In genomic region chr10:30092151-30092790, GRCh38 we compare ENCODE assay signal across 16 cellular contexts. TPM values are rescaled to one million over a fixed set of nuclear protein-coding genes. Genes with fewer than 3 reads are reported as not detected.
A peak's percentile ranks its signal among the peaks of the same experiment; 100 is the strongest.
DNase-seq lines count a peak whose midpoint lies in the region; ATAC-seq, FAIRE-seq and TF ChIP-seq lines count a peak whose summit lies in the region.
"Had no signal": no experiment of that assay in that cellular context is flagged by ENCODE, and none has a peak within 500 bp of the region (broad histone marks: within the 10 kb centered on the region; RNA-seq: fewer than 3 reads in every experiment).

No MANE protein-coding gene starts in this region.

- ATAC-seq in IMR-90 (ENCODE audit: low read depth): peak; percentile 65
- ATAC-seq in GM21786 (IDR thresholded peaks at IDR 0.05; ENCODE audit: unreplicated experiment): no peak
- no peak for ATAC-seq in HG03135 (IDR thresholded peaks at IDR 0.05; ENCODE audit: unreplicated experiment)
- ATAC-seq: activated CD8-positive, alpha-beta T cell treated with anti-CD3 and anti-CD28 coated beads for 36 hours; CD8-positive, alpha-beta T cell had no signal

- H4K8ac ChIP-seq in IMR-90 (ENCODE audit: low read depth in 2 of 2, low read length in 2 of 2) (peak overlapping the region in 1 of 2 experiments; percentile 24; a peak in 1 of 4 replicates), mesenchymal stem cell (ENCODE audit: low read length) (peak overlapping the region; percentile 50)

- TF ChIP-seq CTCF in AG09309 (IDR thresholded peaks at IDR 0.05; ENCODE audit: control insufficient read depth, insufficient read depth, low read depth, low read length, missing control alignments) (peak; percentile 6), IMR-90 (conservative IDR thresholded peaks at IDR 0.05; ENCODE audit: low read depth, low read length) (no peak), D721Med (IDR thresholded peaks at IDR 0.05; ENCODE audit: insufficient read depth, missing control alignments) (no peak)

- H3K4me3 ChIP-seq in AG09309 (ENCODE audit: control insufficient read depth, low read depth, low read length): no peak overlapping the region
- peak overlapping the region; percentile 8; the same call in 1 of the 2 replicates for H3K4me3 ChIP-seq in IMR-90 (ENCODE audit: insufficient read depth, low read depth, low read length)
- no peak overlapping the region for H3K4me3 ChIP-seq in mesenchymal stem cell (ENCODE audit: insufficient read depth in 1 of 2, low read depth in 1 of 2, low read length in 2 of 2)
- H3K4me3 ChIP-seq: PC-9 had no signal

- H3K23ac ChIP-seq in IMR-90 (ENCODE audit: low read depth, low read length) (0 out of 2 replicates have a peak overlapping the region, but pooled peaks have one; percentile 35), mesenchymal stem cell (ENCODE audit: low read length in 2 of 2) (no peak overlapping the region)

- in situ Hi-C loops in IMR-90 (cut with MboI; ENCODE audit: low sequenced_read_pairs): no loop called here

- no peak overlapping the region for H3K27ac ChIP-seq in IMR-90 (ENCODE audit: insufficient read depth, low read length)
- H3K27ac ChIP-seq in mesenchymal stem cell (ENCODE audit: low read length, poor library complexity, severe bottlenecking): no peak overlapping the region
- H3K27ac ChIP-seq: PC-9 had no signal

- CTCF ChIA-PET in IMR-90 (lab: Yijun Ruan, JAX): interaction anchor here (0.8 kb wide), 1 partner anchor 17 kb away, joined by 4 read pairs; no protein-coding TSS in a partner anchor

- H4K91ac ChIP-seq in IMR-90 (ENCODE audit: insufficient read depth, low read depth, low read length): peak overlapping the region; percentile 20; the same call in 1 of the 2 replicates
- no peak overlapping the region for H4K91ac ChIP-seq in mesenchymal stem cell (ENCODE audit: low read length)

- no peaks in the 10 kb centered on the region for H3K4me1 ChIP-seq in IMR-90 (ENCODE audit: control insufficient read depth, insufficient read depth, low read length)
- peaks cover 5% of the 10 kb centered on the region for H3K4me1 ChIP-seq in mesenchymal stem cell (ENCODE audit: control insufficient read depth, insufficient read depth, low read depth, low read length)

- 0 out of 2 replicates have a peak overlapping the region, but pooled peaks have one; percentile 15 for H2AK5ac ChIP-seq in IMR-90 (ENCODE audit: low read depth, low read length)
- no peak overlapping the region for H2AK5ac ChIP-seq in mesenchymal stem cell (ENCODE audit: low read length, severe bottlenecking)

- intact Hi-C loops in IMR-90 (cut with micrococcal nuclease): no loop called here

- no peak for TF ChIP-seq RAD21 in IMR-90 (IDR thresholded peaks at IDR 0.05; ENCODE audit: low read length)

- no peaks in the 10 kb centered on the region for H4K20me1 ChIP-seq in IMR-90 (ENCODE audit: insufficient read depth, low read length)

- no peak overlapping the region for H2AK9ac ChIP-seq in IMR-90 (replicated peaks; ENCODE audit: low read depth, low read length, poor library complexity)

- 37% methylated on average over 5 of the region's 14 CpGs; no CpG with 5 or more reads in 1 of the 2 experiments for WGBS in IMR-90 (ENCODE audit: extremely low coverage in 2 of 2, insufficient read length in 1 of 2), 2 experiments
- WGBS in mesenchymal stem cell: 71% methylated on average over 13 of the region's 14 CpGs

- no peak overlapping the region for H4K5ac ChIP-seq in IMR-90 (ENCODE audit: low read depth, low read length)

- no peak for DNase-seq in AG09309 (ENCODE audit: low read depth)
- DNase-seq in IMR-90: peak; percentile 77
- DNase-seq in astrocyte of the hippocampus (ENCODE audit: low read depth, low spot score): peak; percentile 42
- DNase-seq in mesenchymal stem cell: peak; percentile 40
- no peak for DNase-seq in activated effector memory CD4-positive, alpha-beta T cell treated with anti-CD3 and anti-CD28 coated beads, Interleukin-2, amount 50 U/mL, for 16 hours
- no peak for DNase-seq in D721Med (ENCODE audit: insufficient read length, low spot score)
- DNase-seq: activated CD8-positive, alpha-beta T cell treated with anti-CD3 and anti-CD28 coated beads for 36 hours; activated gamma-delta T cell treated with Interleukin-2 at 50 U/mL for 16 hours; CD8-positive, alpha-beta T cell; erythroblast; midbrain; PC-9; stimulated activated CD4-positive, alpha-beta T cell treated with anti-CD3 and anti-CD28 coated beads, Interleukin-4, amount 100 ng/mL, for 1 hour; stimulated activated naive CD4-positive, alpha-beta T cell had no signal

- H3K4me2 ChIP-seq in IMR-90 (ENCODE audit: low read depth, low read length): peak overlapping the region; percentile 52; the same call in 1 of the 2 replicates
- H3K4me2 ChIP-seq in mesenchymal stem cell (ENCODE audit: low read length, poor library complexity, severe bottlenecking): peak overlapping the region; percentile 4
- H3K4me2 ChIP-seq: PC-9 had no signal

- no peaks in the 10 kb centered on the region for H3K79me1 ChIP-seq in IMR-90 (ENCODE audit: low read depth in 1 of 2, low read length in 2 of 2)
- no peaks in the 10 kb centered on the region for H3K79me1 ChIP-seq in mesenchymal stem cell (replicated peaks; ENCODE audit: low read length, poor library complexity, severe bottlenecking)

- H3K27me3 ChIP-seq in IMR-90 (ENCODE audit: control insufficient read depth, insufficient read depth, low read length) (peaks cover 1% of the 10 kb centered on the region; the same call in 1 of the 2 replicates), mesenchymal stem cell (ENCODE audit: control insufficient read depth in 1 of 2, insufficient read depth in 1 of 2, low read length in 2 of 2) (no peaks in the 10 kb centered on the region)

- H3K9me3 ChIP-seq in IMR-90 (ENCODE audit: control insufficient read depth, insufficient read depth, low read length) (no peaks in the 10 kb centered on the region), mesenchymal stem cell (ENCODE audit: control insufficient read depth, low read length) (no peaks in the 10 kb centered on the region)

- peak overlapping the region; percentile 42 for H3K4ac ChIP-seq in IMR-90 (ENCODE audit: low read depth, low read length)
- no peak overlapping the region for H3K4ac ChIP-seq in mesenchymal stem cell (ENCODE audit: low read depth in 1 of 2, low read length in 2 of 2)

- no peak for TF ChIP-seq POLR2A in IMR-90 (IDR thresholded peaks at IDR 0.05; ENCODE audit: low read depth, low read length)

- no peak for FAIRE-seq in D721Med (lab: Jason Lieb, UNC)

- no peak overlapping the region for H3K56ac ChIP-seq in IMR-90 (ENCODE audit: extremely low read depth, insufficient read depth, low read length)

- H2BK12ac ChIP-seq in mesenchymal stem cell (ENCODE audit: low read length in 2 of 2): peak overlapping the region; percentile 35 to 39

- H3K36me3 ChIP-seq in IMR-90 (ENCODE audit: control insufficient read depth, insufficient read depth, low read length) (no peaks in the 10 kb centered on the region), mesenchymal stem cell (ENCODE audit: control insufficient read depth in 1 of 2, insufficient read depth in 2 of 2, low read depth in 1 of 2, low read length in 2 of 2) (no peaks in the 10 kb centered on the region)

- H2BK20ac ChIP-seq in IMR-90 (ENCODE audit: low read depth, low read length): no peak overlapping the region

- H2BK15ac ChIP-seq in IMR-90 (ENCODE audit: low read depth, low read length) (peak overlapping the region; percentile 50; the same call in 1 of the 3 replicates), mesenchymal stem cell (ENCODE audit: low read depth, poor library complexity, severe bottlenecking) (no peak overlapping the region)

- H3K9me1 ChIP-seq in IMR-90 (ENCODE audit: insufficient read depth, low read length): no peaks in the 10 kb centered on the region

- dilution Hi-C loops in IMR-90 (cut with HindIII; ENCODE audit: low sequenced_read_pairs, unreplicated experiment): no loop called here

- POLR2A ChIA-PET in IMR-90 (lab: Charles Lee; ENCODE audit: unreplicated experiment): no interaction called here

- H2AFZ ChIP-seq in IMR-90 (replicated peaks; ENCODE audit: low read length, poor library complexity): peak overlapping the region; percentile 88
- H2AFZ ChIP-seq in mesenchymal stem cell (ENCODE audit: low read depth, low read length): no peak overlapping the region
- H2AFZ ChIP-seq: PC-9 had no signal

- H3K9ac ChIP-seq in IMR-90 (ENCODE audit: low read depth, low read length) (no peak overlapping the region), mesenchymal stem cell (ENCODE audit: low read length) (no peak overlapping the region)

- peak overlapping the region; percentile 41 for H2BK5ac ChIP-seq in IMR-90 (ENCODE audit: low read depth, low read length, poor library complexity, severe bottlenecking)
- no peak overlapping the region for H2BK5ac ChIP-seq in mesenchymal stem cell (ENCODE audit: low read depth, low read length, poor library complexity, severe bottlenecking)

- no TSS peak for BruUV-seq in IMR-90 (replicated peaks; lab: Mats Ljungman, UMichigan)

- peak overlapping the region; percentile 12 for H3K14ac ChIP-seq in IMR-90 (replicated peaks; ENCODE audit: low read depth, low read length)
- H3K14ac ChIP-seq in mesenchymal stem cell (ENCODE audit: low read length in 2 of 2): no peak overlapping the region

- H3K18ac ChIP-seq in IMR-90 (ENCODE audit: low read depth, low read length): peak overlapping the region; percentile 36; the same call in 1 of the 2 replicates
- no peak overlapping the region for H3K18ac ChIP-seq in mesenchymal stem cell (ENCODE audit: low read depth in 1 of 2, low read length in 2 of 2)

- peak overlapping the region; percentile 54 for H2BK120ac ChIP-seq in IMR-90 (ENCODE audit: low read depth, low read length)
- H2BK120ac ChIP-seq in mesenchymal stem cell (ENCODE audit: low read depth, low read length): no peak overlapping the region

TF ChIP-seq in IMR-90, 13 proteins besides CTCF, POLR2A, EP300 and RAD21 (continues in another document):
- TF ChIP-seq SMC3 (IDR thresholded peaks at IDR 0.05; ENCODE audit: low read depth, low read length) (0 out of 2 replicates have a peak, but pooled peaks have one; percentile 1), NFE2L2 (IDR thresholded peaks at IDR 0.05; ENCODE audit: low read depth, low read length) (no peak), RCOR1 (IDR thresholded peaks at IDR 0.05; ENCODE audit: insufficient replicate concordance, low read length) (no peak)
- TF ChIP-seq, protein P1, sequence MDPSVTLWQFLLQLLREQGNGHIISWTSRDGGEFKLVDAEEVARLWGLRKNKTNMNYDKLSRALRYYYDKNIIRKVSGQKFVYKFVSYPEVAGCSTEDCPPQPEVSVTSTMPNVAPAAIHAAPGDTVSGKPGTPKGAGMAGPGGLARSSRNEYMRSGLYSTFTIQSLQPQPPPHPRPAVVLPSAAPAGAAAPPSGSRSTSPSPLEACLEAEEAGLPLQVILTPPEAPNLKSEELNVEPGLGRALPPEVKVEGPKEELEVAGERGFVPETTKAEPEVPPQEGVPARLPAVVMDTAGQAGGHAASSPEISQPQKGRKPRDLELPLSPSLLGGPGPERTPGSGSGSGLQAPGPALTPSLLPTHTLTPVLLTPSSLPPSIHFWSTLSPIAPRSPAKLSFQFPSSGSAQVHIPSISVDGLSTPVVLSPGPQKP (IDR thresholded peaks at IDR 0.05; ENCODE audit: borderline replicate concordance, low read depth, low read length): no peak

RNA-seq across cellular contexts. Expression of gene JCAD, which starts 32.9 kb away (rescaled TPM):
- 16.8 and 18.9 TPM in 2 replicates for total RNA-seq in IMR-90 (2012; rRNA removed)
- polyA plus RNA-seq in IMR-90 (2012; rRNA removed): 14.8 and 15.9 TPM in 2 replicates
- polyA plus RNA-seq in IMR-90 (2012; cell fraction: cytosol; rRNA removed): 9.1 and 12.2 TPM in 2 replicates
- 7.2 and 16.6 TPM in 2 replicates for polyA plus RNA-seq in IMR-90 (2012; cell fraction: nucleus; rRNA removed; ENCODE audit: low replicate concordance)
- 32.6 TPM for polyA plus RNA-seq in mesenchymal stem cell (2013, experiment 1 of 2)
- 33.3 TPM for polyA plus RNA-seq in mesenchymal stem cell (2013, experiment 2 of 2)
- total RNA-seq: activated CD8-positive, alpha-beta T cell treated with anti-CD3 and anti-CD28 coated beads for 36 hours; CD8-positive, alpha-beta T cell had no signal

Comparison
In these comparisons a context has a peak if more than half of its experiments do, and no peak if none do; other contexts are left out.
1. DNase-seq: peak in IMR-90 (single experiment), astrocyte of the hippocampus (single experiment) and mesenchymal stem cell (single experiment); none in AG09309 (single experiment), activated effector memory CD4-positive, alpha-beta T cell treated with anti-CD3 and anti-CD28 coated beads, Interleukin-2, amount 50 U/mL, for 16 hours (single experiment) and D721Med (single experiment).